In the genomic region with DNA sequence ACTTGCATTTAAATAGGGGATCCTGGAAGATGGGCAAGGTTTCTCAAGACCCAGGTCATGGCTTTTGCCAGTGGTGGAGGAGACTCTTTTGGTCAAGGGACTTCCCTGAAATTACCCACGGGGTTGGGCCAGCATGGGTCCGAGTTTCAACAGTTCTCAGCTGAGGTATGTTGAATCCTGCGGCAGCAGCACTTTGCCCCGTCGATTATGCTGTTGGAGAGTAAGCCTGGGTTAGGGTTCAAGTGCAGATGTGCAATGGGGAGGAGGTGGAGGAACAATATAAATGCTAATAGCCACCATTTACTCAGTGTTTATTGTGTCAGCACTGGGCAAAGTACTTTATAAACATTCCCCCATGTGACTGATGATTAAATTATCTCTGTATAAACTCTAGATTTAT, we compare ENCODE assay signal across 24 cellular contexts.
"Had no signal": no experiment of that assay in that cellular context is flagged by ENCODE, and none has a peak within 500 bp of the region (broad histone marks: within the 10 kb centered on the region; RNA-seq: fewer than 3 reads in every experiment).

No MANE protein-coding gene starts in this region.

- DNase-seq: naive thymus-derived CD8-positive, alpha-beta T cell; nephron progenitor cell; nucleus accumbens; pancreas; psoas muscle; right cardiac atrium; stimulated activated CD4-positive, alpha-beta T cell treated with anti-CD3 and anti-CD28 coated beads, Interleukin-15, amount 100 ng/mL, for 24 hours; stimulated activated CD4-positive, alpha-beta T cell treated with anti-CD3 and anti-CD28 coated beads, Interleukin-2, amount 100 ng/mL, for 24 hours; stimulated activated CD4-positive, alpha-beta T cell treated with anti-CD3 and anti-CD28 coated beads, Interleukin-2, amount 100 ng/mL, for 48 hours; stimulated activated CD4-positive, alpha-beta T cell treated with anti-CD3 and anti-CD28 coated beads, Interleukin-4, amount 100 ng/mL, for 24 hours; stimulated activated naive B cell treated with anti-CD40 and anti-IgM and Interleukin-4, amounts not matched to agents 10 μg/mL and 1 μg/mL and 100 μg/mL, for 72 hours; stimulated activated naive CD4-positive, alpha-beta T cell treated with Interleukin-2 at 50 U/mL for 16 hours; stomach; thyroid gland; trophoblast cell; upper lobe of left lung had no signal

- FAIRE-seq: pancreas, urothelium cell line had no signal

- H3K27me3 ChIP-seq: neutrophil, pancreas, stomach, thyroid gland, tibial nerve, upper lobe of left lung, vagina had no signal

- H3K4me1 ChIP-seq: psoas muscle, thyroid gland, tibial nerve, upper lobe of left lung, vagina had no signal

- H3K4me3 ChIP-seq: pancreas, psoas muscle, skin epidermis, stomach, thoracic aorta, thyroid gland, tibial nerve, upper lobe of left lung, vagina had no signal

- H3K27ac ChIP-seq: neutrophil, pancreas, psoas muscle, skin epidermis, stomach, thoracic aorta, thyroid gland, tibial nerve, upper lobe of left lung, vagina had no signal

- H3K9me3 ChIP-seq: neutrophil, pancreas, psoas muscle, stomach, thoracic aorta, thyroid gland, tibial nerve, upper lobe of left lung, vagina had no signal

- H3K36me3 ChIP-seq: neutrophil, pancreas, stomach, thoracic aorta, thyroid gland, tibial nerve, upper lobe of left lung, vagina had no signal

- ATAC-seq: naive thymus-derived CD8-positive, alpha-beta T cell; pancreas; psoas muscle; right cardiac atrium; sciatic nerve; stimulated activated effector memory CD8-positive, alpha-beta T cell treated with anti-CD3 and anti-CD28 coated beads, Interleukin-12 subunit alpha, Interleukin-12 subunit beta, amount 100 ng/mL, for 72 hours; stimulated activated naive B cell treated with anti-CD40 and anti-IgM and Interleukin-4, amounts not matched to agents 10 μg/mL and 1 μg/mL and 100 μg/mL, for 72 hours had no signal
